In the genomic region with DNA sequence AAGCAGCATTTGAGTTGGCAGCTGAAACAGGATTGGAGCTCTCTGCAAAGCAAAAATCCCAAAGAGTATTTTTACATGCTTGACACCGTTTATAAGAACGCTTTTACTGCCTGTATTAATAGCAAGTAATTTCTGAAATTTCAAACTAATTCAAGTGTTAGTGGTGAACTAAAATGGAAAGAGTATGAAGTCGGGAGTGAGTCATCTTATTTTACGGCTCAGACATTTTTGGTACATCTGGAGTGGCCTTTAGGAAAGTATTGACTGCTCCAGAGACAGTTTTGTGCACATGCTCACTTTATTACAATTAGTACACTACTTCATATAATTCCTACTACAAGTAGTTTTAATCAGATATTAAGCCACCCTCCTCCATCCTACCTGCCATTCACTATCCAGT, we compare ENCODE assay signal across 22 cellular contexts.
DNase-seq lines count a peak whose midpoint lies in the region; ATAC-seq and TF ChIP-seq lines count a peak whose summit lies in the region.
"Had no signal": no experiment of that assay in that cellular context is flagged by ENCODE, and none has a peak within 500 bp of the region (broad histone marks: within the 10 kb centered on the region; RNA-seq: fewer than 3 reads in every experiment).

No MANE protein-coding gene starts in this region.

- no peak overlapping the region for H3K9ac ChIP-seq in Karpas-422 (ENCODE audit: low read length)
- H3K9ac ChIP-seq: BLaER1 treated with 17β-estradiol and CSF1 and Interleukin-3, amounts not matched to agents 10 nM and 100 nM; GM23248 had no signal

- H4K20me1 ChIP-seq in Karpas-422 (ENCODE audit: insufficient read depth, low read depth, low read length), result no peaks in the 10 kb centered on the region
- H4K20me1 ChIP-seq: BLaER1 treated with 17β-estradiol and CSF1 and Interleukin-3, amounts not matched to agents 10 nM and 100 nM had no signal

- POLR2A ChIA-PET in A673 (lab: Charles Lee; ENCODE audit: low non-redundant PET), result no interaction called here

- H3K36me3 Mint-ChIP-seq in activated CD8-positive, alpha-beta memory T cell treated with anti-CD3 and anti-CD28 coated beads, Interleukin-2, amount 10 ng/mL, durations not matched to agents 7 days and 5 days, result no peaks in the 10 kb centered on the region

- ATAC-seq in HG02938 (IDR thresholded peaks at IDR 0.05; ENCODE audit: unreplicated experiment), result no peak
- ATAC-seq in activated CD8-positive, alpha-beta memory T cell treated with anti-CD3 and anti-CD28 coated beads, Interleukin-2, amount 10 ng/mL, durations not matched to agents 7 days and 5 days, result no peak

- H3K27ac Mint-ChIP-seq in activated CD8-positive, alpha-beta memory T cell treated with anti-CD3 and anti-CD28 coated beads, Interleukin-2, amount 10 ng/mL, durations not matched to agents 7 days and 5 days, result no peak overlapping the region
- H3K27ac Mint-ChIP-seq: CD4-positive, alpha-beta T cell; H9 had no signal

- no peaks in the 10 kb centered on the region for H3K4me1 Mint-ChIP-seq in activated CD8-positive, alpha-beta memory T cell treated with anti-CD3 and anti-CD28 coated beads, Interleukin-2, amount 10 ng/mL, durations not matched to agents 7 days and 5 days

- H3K9me3 ChIP-seq in A673 (ENCODE audit: low read depth, low read length, poor library complexity, severe bottlenecking), result no peaks in the 10 kb centered on the region
- no peaks in the 10 kb centered on the region for H3K9me3 ChIP-seq in Karpas-422 (ENCODE audit: low read length)
- H3K9me3 ChIP-seq: BLaER1 treated with 17β-estradiol and CSF1 and Interleukin-3, amounts not matched to agents 10 nM and 100 nM had no signal

- no peaks in the 10 kb centered on the region for H3K4me1 ChIP-seq in A673 (ENCODE audit: insufficient read depth, low read length, poor library complexity, severe bottlenecking)
- no peaks in the 10 kb centered on the region for H3K4me1 ChIP-seq in Karpas-422 (ENCODE audit: low read length)
- H3K4me1 ChIP-seq: BLaER1 treated with 17β-estradiol and CSF1 and Interleukin-3, amounts not matched to agents 10 nM and 100 nM had no signal

- H3K27ac ChIP-seq in A673 (ENCODE audit: low read depth, low read length, poor library complexity, severe bottlenecking), result no peak overlapping the region
- no peak overlapping the region for H3K27ac ChIP-seq in Karpas-422 (ENCODE audit: low read length)
- H3K27ac ChIP-seq: 22Rv1; BLaER1 treated with 17β-estradiol and CSF1 and Interleukin-3, amounts not matched to agents 10 nM and 100 nM; GM23248; RWPE1 had no signal

- H3K4me3 ChIP-seq in A673 (ENCODE audit: low read depth, low read length, poor library complexity, severe bottlenecking), result no peak overlapping the region
- no peak overlapping the region for H3K4me3 ChIP-seq in Karpas-422 (ENCODE audit: low read length)
- no peak overlapping the region for H3K4me3 ChIP-seq in fibroblast of mammary gland (ENCODE audit: control insufficient read depth, low read depth, low read length)
- H3K4me3 ChIP-seq: BLaER1 treated with 17β-estradiol and CSF1 and Interleukin-3, amounts not matched to agents 10 nM and 100 nM; GM23248 had no signal

- TF ChIP-seq CTCF in A673 (conservative IDR thresholded peaks at IDR 0.05; ENCODE audit: low read depth, low read length) (no peak), fibroblast of mammary gland (conservative IDR thresholded peaks at IDR 0.05; ENCODE audit: control insufficient read depth, insufficient read depth, low read depth, low read length) (no peak)

- peak; percentile 9 for DNase-seq in A673 (ENCODE audit: low spot score)
- DNase-seq in GM04504 (ENCODE audit: low read depth), result peak; percentile 1
- no peak for DNase-seq in Karpas-422
- DNase-seq in fibroblast of mammary gland (ENCODE audit: low read depth), result peak; percentile 4
- no peak for DNase-seq in NCI-H345 (lab: John Stamatoyannopoulos, UW)
- DNase-seq in GM19240 (ENCODE audit: insufficient read length, low spot score), result no peak
- DNase-seq in activated CD8-positive, alpha-beta memory T cell treated with anti-CD3 and anti-CD28 coated beads, Interleukin-2, amount 10 ng/mL, durations not matched to agents 7 days and 5 days, result no peak
- DNase-seq: ACHN; CD4-positive, alpha-beta T cell; GM23248; H9; Kasumi-1; NCI-H1105 treated with DMSO at 0.1 percent for 48 hours; NCI-H146; NCI-H2029; NCI-H526 treated with DMSO at 0.1 percent for 48 hours; SHP77; T-helper 1 cell had no signal

- H3K36me3 ChIP-seq in A673 (ENCODE audit: insufficient read depth, low read length, poor library complexity, severe bottlenecking) (no peaks in the 10 kb centered on the region), Karpas-422 (ENCODE audit: insufficient read depth, low read length) (no peaks in the 10 kb centered on the region)
- H3K36me3 ChIP-seq: BLaER1 treated with 17β-estradiol and CSF1 and Interleukin-3, amounts not matched to agents 10 nM and 100 nM had no signal

- no peak overlapping the region for H3K4me2 ChIP-seq in Karpas-422 (ENCODE audit: low read depth, low read length, poor library complexity, severe bottlenecking)
- H3K4me2 ChIP-seq: BLaER1 treated with 17β-estradiol and CSF1 and Interleukin-3, amounts not matched to agents 10 nM and 100 nM had no signal

- no peaks in the 10 kb centered on the region for H3K27me3 Mint-ChIP-seq in activated CD8-positive, alpha-beta memory T cell treated with anti-CD3 and anti-CD28 coated beads, Interleukin-2, amount 10 ng/mL, durations not matched to agents 7 days and 5 days
- H3K27me3 Mint-ChIP-seq: CD4-positive, alpha-beta T cell had no signal

- intact Hi-C loops in A673 (cut with micrococcal nuclease; ENCODE audit: unreplicated experiment), result no loop called here

- no peaks in the 10 kb centered on the region for H3K27me3 ChIP-seq in A673 (replicated peaks; ENCODE audit: insufficient read depth, low read depth, low read length, poor library complexity)
- no peaks in the 10 kb centered on the region for H3K27me3 ChIP-seq in Karpas-422 (ENCODE audit: low read length)
- H3K27me3 ChIP-seq: BLaER1 treated with 17β-estradiol and CSF1 and Interleukin-3, amounts not matched to agents 10 nM and 100 nM had no signal

- no peaks in the 10 kb centered on the region for H3K9me2 ChIP-seq in Karpas-422 (replicated peaks; ENCODE audit: insufficient read depth, low read length)

- CTCF ChIA-PET in A673 (lab: Charles Lee), result no interaction called here
- CTCF ChIA-PET in activated CD8-positive, alpha-beta memory T cell treated with anti-CD3 and anti-CD28 coated beads, Interleukin-2, amount 10 ng/mL, durations not matched to agents 7 days and 5 days (lab: Charles Lee), result no interaction called here

- H3K9me3 Mint-ChIP-seq in activated CD8-positive, alpha-beta memory T cell treated with anti-CD3 and anti-CD28 coated beads, Interleukin-2, amount 10 ng/mL, durations not matched to agents 7 days and 5 days (ENCODE audit: low read depth), result no peaks in the 10 kb centered on the region
- H3K9me3 Mint-ChIP-seq: CD4-positive, alpha-beta T cell; H9 had no signal

- BruUV-seq in A673 (replicated peaks; lab: Mats Ljungman, UMichigan), result no TSS peak

- H3K4me3 Mint-ChIP-seq in activated CD8-positive, alpha-beta memory T cell treated with anti-CD3 and anti-CD28 coated beads, Interleukin-2, amount 10 ng/mL, durations not matched to agents 7 days and 5 days, result no peak overlapping the region
- H3K4me3 Mint-ChIP-seq: CD4-positive, alpha-beta T cell; H9 had no signal

- no peaks in the 10 kb centered on the region for H3K79me2 ChIP-seq in Karpas-422 (ENCODE audit: low read length)

- H2AFZ ChIP-seq in Karpas-422 (ENCODE audit: low read length), result peak overlapping the region; percentile 67
- H2AFZ ChIP-seq: GM23248 had no signal

Comparison
In these comparisons a context has a peak if more than half of its experiments do, and no peak if none do; other contexts are left out.
1. DNase-seq: peak in A673 (single experiment), GM04504 (single experiment) and fibroblast of mammary gland (single experiment); none in Karpas-422 (single experiment), NCI-H345 (single experiment), GM19240 (single experiment) and activated CD8-positive, alpha-beta memory T cell treated with anti-CD3 and anti-CD28 coated beads, Interleukin-2, amount 10 ng/mL, durations not matched to agents 7 days and 5 days (single experiment).